13 cellular contexts compared by ENCODE assay signal in genomic region chr15:39139431-39140059, GRCh38.
DNase-seq lines count a peak whose midpoint lies in the region; ATAC-seq and TF ChIP-seq lines count a peak whose summit lies in the region.
"Had no signal": no experiment of that assay in that cellular context is flagged by ENCODE, and none has a peak within 500 bp of the region (broad histone marks: within the 10 kb centered on the region; RNA-seq: fewer than 3 reads in every experiment).

No MANE protein-coding gene starts in this region.

- H2AK5ac ChIP-seq in IMR-90 (ENCODE audit: low read depth, low read length): peak overlapping the region; percentile 99

- peak overlapping the region; percentile 75 for H3K9ac ChIP-seq in IMR-90 (ENCODE audit: low read depth, low read length)
- no peak overlapping the region for H3K9ac ChIP-seq in fibroblast of lung (ENCODE audit: insufficient read depth, low read length)

- dilution Hi-C loops in IMR-90 (cut with HindIII; ENCODE audit: low sequenced_read_pairs, unreplicated experiment): no loop called here

- peak; percentile 31 for DNase-seq in EL
- DNase-seq in IMR-90: no peak
- DNase-seq in fibroblast of lung (ENCODE audit: low read depth in 2 of 2): no peak
- no peak for DNase-seq in adrenal gland
- no peak for DNase-seq in ecto neural progenitor cell (ENCODE audit: low spot score)
- no peak for DNase-seq in NCI-H1105 (lab: John Stamatoyannopoulos, UW)
- DNase-seq: activated naive CD8-positive, alpha-beta T cell treated with anti-CD3 and anti-CD28 coated beads, Interleukin-2, amount 10 ng/mL, durations not matched to agents 7 days and 5 days; central memory CD4-positive, alpha-beta T cell; GDM1; NCI-H146 had no signal

- H2AK9ac ChIP-seq in IMR-90 (replicated peaks; ENCODE audit: low read depth, low read length, poor library complexity): peak overlapping the region; percentile 96

- TF ChIP-seq POLR2A in IMR-90 (IDR thresholded peaks at IDR 0.05; ENCODE audit: low read depth, low read length) (no peak), adrenal gland (IDR thresholded peaks at IDR 0.05) (no peak)

- no peaks in the 10 kb centered on the region for H3K79me2 ChIP-seq in fibroblast of lung (ENCODE audit: control insufficient read depth, insufficient read depth, low read length)

- no peaks in the 10 kb centered on the region for H3K36me3 ChIP-seq in IMR-90 (ENCODE audit: control insufficient read depth, insufficient read depth, low read length)
- no peaks in the 10 kb centered on the region for H3K36me3 ChIP-seq in fibroblast of lung (ENCODE audit: control insufficient read depth, insufficient read depth, low read length)
- no peaks in the 10 kb centered on the region for H3K36me3 ChIP-seq in adrenal gland (replicated peaks in 1 of 2)
- H3K36me3 ChIP-seq: neutrophil had no signal

- H2AFZ ChIP-seq in IMR-90 (replicated peaks; ENCODE audit: low read length, poor library complexity): peak overlapping the region; percentile 80
- H2AFZ ChIP-seq in fibroblast of lung (ENCODE audit: low read length): no peak overlapping the region

- no CpG with 5 or more reads among the region's 2 CpGs for WGBS in IMR-90 (ENCODE audit: extremely low coverage in 2 of 2, insufficient read length in 1 of 2), 2 experiments
- 47 to 66% (median 59%) methylated on average over 2 of the region's 2 CpGs for WGBS in adrenal gland, 4 donors

- H3K79me1 ChIP-seq in IMR-90 (ENCODE audit: low read depth in 1 of 2, low read length in 2 of 2): peaks cover 0 to 18% of the 10 kb centered on the region in 2 experiments; a peak in 2 of 4 replicates

- TF ChIP-seq CTCF in IMR-90 (conservative IDR thresholded peaks at IDR 0.05; ENCODE audit: low read depth, low read length) (no peak), fibroblast of lung (conservative IDR thresholded peaks at IDR 0.05 in 1 of 2, IDR thresholded peaks at IDR 0.05 in 1 of 2; ENCODE audit: low read depth in 1 of 2, low read length in 2 of 2) (no peak), adrenal gland (IDR thresholded peaks at IDR 0.05) (no peak)

- H3K9me1 ChIP-seq in IMR-90 (ENCODE audit: insufficient read depth, low read length): peaks cover 15% of the 10 kb centered on the region

- BruUV-seq in IMR-90 (replicated peaks; lab: Mats Ljungman, UMichigan): TSS peak; percentile 91

- no peaks in the 10 kb centered on the region for H4K20me1 ChIP-seq in IMR-90 (ENCODE audit: insufficient read depth, low read length)
- no peaks in the 10 kb centered on the region for H4K20me1 ChIP-seq in fibroblast of lung (ENCODE audit: control insufficient read depth, extremely low read depth, insufficient read depth, low read length)

- peak overlapping the region; percentile 100 for H2BK20ac ChIP-seq in IMR-90 (ENCODE audit: low read depth, low read length)

- peak overlapping the region; percentile 100; the same call in 1 of the 2 replicates for H3K23ac ChIP-seq in IMR-90 (ENCODE audit: low read depth, low read length)

- peak overlapping the region; percentile 100 for H3K4ac ChIP-seq in IMR-90 (ENCODE audit: low read depth, low read length)

- peak overlapping the region; percentile 93 for H3K27ac ChIP-seq in IMR-90 (ENCODE audit: insufficient read depth, low read length)
- peak overlapping the region; percentile 84 for H3K27ac ChIP-seq in fibroblast of lung (ENCODE audit: insufficient read depth, low read length)
- no peak overlapping the region for H3K27ac ChIP-seq in adrenal gland
- H3K27ac ChIP-seq: neutrophil had no signal

- H3K9me3 ChIP-seq in IMR-90 (ENCODE audit: control insufficient read depth, insufficient read depth, low read length): no peaks in the 10 kb centered on the region
- H3K9me3 ChIP-seq in fibroblast of lung (ENCODE audit: control insufficient read depth, insufficient read depth, low read depth, low read length): no peaks in the 10 kb centered on the region
- H3K9me3 ChIP-seq in adrenal gland (replicated peaks in 1 of 3): no peaks in the 10 kb centered on the region
- H3K9me3 ChIP-seq: neutrophil had no signal

- no peaks in the 10 kb centered on the region for H3K27me3 ChIP-seq in IMR-90 (ENCODE audit: control insufficient read depth, insufficient read depth, low read length)
- no peaks in the 10 kb centered on the region for H3K27me3 ChIP-seq in fibroblast of lung (ENCODE audit: control insufficient read depth, insufficient read depth, low read length)
- no peaks in the 10 kb centered on the region for H3K27me3 ChIP-seq in adrenal gland

- H3K4me3 ChIP-seq in IMR-90 (ENCODE audit: insufficient read depth, low read depth, low read length): no peak overlapping the region
- no peak overlapping the region for H3K4me3 ChIP-seq in fibroblast of lung (replicated peaks in 1 of 4; ENCODE audit: control extremely low read depth in 1 of 4, insufficient read depth in 1 of 4, low read depth in 3 of 4, low read length in 4 of 4)
- no peak overlapping the region for H3K4me3 ChIP-seq in adrenal gland

- H2BK15ac ChIP-seq in IMR-90 (ENCODE audit: low read depth, low read length): peak overlapping the region; percentile 96; the same call in 2 of the 3 replicates

- ATAC-seq in GM19395 (IDR thresholded peaks at IDR 0.05; ENCODE audit: unreplicated experiment): peak; percentile 53
- ATAC-seq in IMR-90 (ENCODE audit: low read depth): no peak
- no peak for ATAC-seq in activated CD4-positive, CD25-positive, alpha-beta regulatory T cell treated with anti-CD3 and anti-CD28 coated beads, Interleukin-2, amount 50 U/mL, for 24 hours

- H3K18ac ChIP-seq in IMR-90 (ENCODE audit: low read depth, low read length): peak overlapping the region; percentile 99

- peak overlapping the region; percentile 56 to 99 for H4K8ac ChIP-seq in IMR-90 (ENCODE audit: low read depth in 2 of 2, low read length in 2 of 2)

- CTCF ChIA-PET in IMR-90 (lab: Yijun Ruan, JAX): interaction anchor here (0.6 to 1.2 kb wide), 3 partner anchors 32 to 453 kb away, joined by 3 to 5 read pairs (median 4); no protein-coding TSS in a partner anchor

- POLR2A ChIA-PET in IMR-90 (lab: Charles Lee; ENCODE audit: unreplicated experiment): no interaction called here

- TF ChIP-seq RAD21 in IMR-90 (IDR thresholded peaks at IDR 0.05; ENCODE audit: low read length): no peak

- intact Hi-C loops in IMR-90 (cut with micrococcal nuclease): loop anchor here (1.0 kb wide), 2 partner anchors 165 to 245 kb away; no protein-coding TSS in a partner anchor
- intact Hi-C loops in adrenal gland (cut with DNase I): no loop called here

- H3K4me2 ChIP-seq in IMR-90 (ENCODE audit: low read depth, low read length) (peak overlapping the region; percentile 83), fibroblast of lung (ENCODE audit: extremely low read depth, insufficient read depth, low read length) (peak overlapping the region; percentile 67)

- H3K4me1 ChIP-seq in IMR-90 (ENCODE audit: control insufficient read depth, insufficient read depth, low read length): peaks cover 20% of the 10 kb centered on the region
- peaks cover 25% of the 10 kb centered on the region for H3K4me1 ChIP-seq in fibroblast of lung (ENCODE audit: control insufficient read depth, extremely low read depth, insufficient read depth, low read length)
- peaks cover 0 to 7% of the 10 kb centered on the region in 2 donors for H3K4me1 ChIP-seq in adrenal gland (replicated peaks in 1 of 2)

- H3K14ac ChIP-seq in IMR-90 (replicated peaks; ENCODE audit: low read depth, low read length): peak overlapping the region; percentile 100

- H3K56ac ChIP-seq in IMR-90 (ENCODE audit: extremely low read depth, insufficient read depth, low read length): peak overlapping the region; percentile 100

- H2BK120ac ChIP-seq in IMR-90 (ENCODE audit: low read depth, low read length): peak overlapping the region; percentile 100

- H2BK5ac ChIP-seq in IMR-90 (ENCODE audit: low read depth, low read length, poor library complexity, severe bottlenecking): peak overlapping the region; percentile 100

- in situ Hi-C loops in IMR-90 (cut with MboI; ENCODE audit: low sequenced_read_pairs): no loop called here

- H4K5ac ChIP-seq in IMR-90 (ENCODE audit: low read depth, low read length): peak overlapping the region; percentile 99

- peak overlapping the region; percentile 100 for H4K91ac ChIP-seq in IMR-90 (ENCODE audit: insufficient read depth, low read depth, low read length)

TF ChIP-seq in IMR-90, 13 proteins besides CTCF, POLR2A, EP300 and RAD21:
- TF ChIP-seq MAFK (IDR thresholded peaks at IDR 0.05; ENCODE audit: low read depth, low read length): no peak
- no peak for TF ChIP-seq RCOR1 (IDR thresholded peaks at IDR 0.05; ENCODE audit: insufficient replicate concordance, low read length)
- TF ChIP-seq ELK1 (IDR thresholded peaks at IDR 0.05; ENCODE audit: borderline replicate concordance, low read depth, low read length): no peak
- no peak for TF ChIP-seq RFX5 (IDR thresholded peaks at IDR 0.05; ENCODE audit: low read depth, low read length)
- no peak for TF ChIP-seq NFE2L2 (IDR thresholded peaks at IDR 0.05; ENCODE audit: low read depth, low read length)
- no peak for TF ChIP-seq FOS (IDR thresholded peaks at IDR 0.05; ENCODE audit: low read depth, low read length)
- no peak for TF ChIP-seq MXI1 (IDR thresholded peaks at IDR 0.05; ENCODE audit: borderline replicate concordance, low read depth, low read length)
- no peak for TF ChIP-seq USF2 (IDR thresholded peaks at IDR 0.05; ENCODE audit: low read depth, low read length)
- TF ChIP-seq MAZ (IDR thresholded peaks at IDR 0.05; ENCODE audit: borderline replicate concordance, low read depth, low read length): no peak
- TF ChIP-seq CEBPB (IDR thresholded peaks at IDR 0.05; ENCODE audit: low read depth, low read length): no peak
- TF ChIP-seq SMC3 (IDR thresholded peaks at IDR 0.05; ENCODE audit: low read depth, low read length): no peak
- no peak for TF ChIP-seq BHLHE40 (IDR thresholded peaks at IDR 0.05; ENCODE audit: low read depth, low read length)
- TF ChIP-seq CHD1 (IDR thresholded peaks at IDR 0.05; ENCODE audit: low read depth, low read length): no peak

Comparison
In these comparisons a context has a peak if more than half of its experiments do, and no peak if none do; other contexts are left out.
1. H3K27ac ChIP-seq: peak in IMR-90 (single experiment) and fibroblast of lung (single experiment); none in adrenal gland (0 of 5).